28 cellular contexts compared by ENCODE assay signal in the genomic region with DNA sequence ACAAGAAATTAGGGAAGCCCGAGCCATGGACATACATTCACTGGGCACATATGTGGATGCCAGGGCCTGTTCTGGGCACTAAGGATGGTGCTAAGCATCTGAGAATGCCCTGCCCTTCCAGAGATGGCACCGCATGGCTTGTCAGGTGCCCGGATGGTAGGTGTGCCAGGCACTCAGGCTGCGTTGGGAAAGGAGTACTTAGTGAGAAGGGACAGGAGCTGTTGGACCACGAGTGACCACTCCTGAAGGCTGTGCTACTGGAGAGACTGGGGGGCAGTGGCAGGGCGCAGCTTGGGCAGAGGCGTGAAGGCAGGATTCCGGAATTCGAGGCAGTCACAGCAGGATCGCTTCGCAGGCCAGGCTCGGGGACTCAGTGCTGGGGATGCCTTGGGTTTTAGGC. TPM values are rescaled to one million over a fixed set of nuclear protein-coding genes. Genes with fewer than 3 reads are reported as not detected.
"Had no signal": no experiment of that assay in that cellular context is flagged by ENCODE, and none has a peak within 500 bp of the region (broad histone marks: within the 10 kb centered on the region; RNA-seq: fewer than 3 reads in every experiment).

No MANE protein-coding gene starts in this region.

- H3K9me3 ChIP-seq: heart left ventricle, neutrophil, ovary, right lobe of liver, thyroid gland, upper lobe of right lung had no signal

- H3K27me3 Mint-ChIP-seq: activated B cell treated with CpG ODN at 0.5 μM for 24 hours; activated CD8-positive, alpha-beta T cell treated with anti-CD3 and anti-CD28 coated beads for 36 hours; activated naive CD8-positive, alpha-beta T cell; naive thymus-derived CD4-positive, alpha-beta T cell; progenitor cell of endocrine pancreas; stimulated activated naive CD8-positive, alpha-beta T cell treated with anti-CD3 and anti-CD28 coated beads, Interleukin-15, Interleukin-2, amounts not matched to agents 100 ng/mL and 50 ng/mL, for 24 hours had no signal

- H3K27ac Mint-ChIP-seq: activated B cell treated with CpG ODN at 0.5 μM for 24 hours; activated CD8-positive, alpha-beta T cell treated with anti-CD3 and anti-CD28 coated beads for 36 hours; activated naive CD8-positive, alpha-beta T cell; activated T-helper 2 cell treated with anti-CD3 and anti-CD28 coated beads, Interferon-gamma antibody, Interleukin-2, Interleukin-4, amounts not matched to agents 10 μg/mL and 5 μg/mL and 100 μg/mL, durations not matched to agents 14 hours and 24 hours and 36 hours; progenitor cell of endocrine pancreas; stimulated activated naive CD8-positive, alpha-beta T cell treated with anti-CD3 and anti-CD28 coated beads, Interleukin-15, Interleukin-2, amounts not matched to agents 100 ng/mL and 50 ng/mL, for 24 hours had no signal

- H3K4me1 Mint-ChIP-seq: activated B cell treated with CpG ODN at 0.5 μM for 24 hours had no signal

- H3K4me3 ChIP-seq: coronary artery, dorsolateral prefrontal cortex, heart left ventricle, ovary, right lobe of liver, thyroid gland, upper lobe of right lung had no signal

- H3K4me1 ChIP-seq: heart left ventricle, right lobe of liver, thyroid gland, upper lobe of right lung had no signal

- H3K27ac ChIP-seq: coronary artery, heart left ventricle, neutrophil, ovary, right lobe of liver, thyroid gland, upper lobe of right lung had no signal

- H3K27me3 ChIP-seq: dorsolateral prefrontal cortex, heart left ventricle, neutrophil, ovary, right lobe of liver, thyroid gland, upper lobe of right lung had no signal

- H3K36me3 ChIP-seq: ovary had no signal

- H3K9me3 Mint-ChIP-seq: activated B cell treated with CpG ODN at 0.5 μM for 24 hours; activated CD8-positive, alpha-beta T cell treated with anti-CD3 and anti-CD28 coated beads for 36 hours; activated T-cell treated with anti-CD3 and anti-CD28 coated beads, Interleukin-2, amount 50 U/mL, for 4 hours; activated T-helper 2 cell treated with anti-CD3 and anti-CD28 coated beads, Interferon-gamma antibody, Interleukin-2, Interleukin-4, amounts not matched to agents 10 μg/mL and 5 μg/mL and 100 μg/mL, durations not matched to agents 14 hours and 24 hours and 36 hours; immature natural killer cell; stimulated activated naive CD8-positive, alpha-beta T cell treated with anti-CD3 and anti-CD28 coated beads, Interleukin-15, Interleukin-2, amounts not matched to agents 100 ng/mL and 50 ng/mL, for 24 hours had no signal

- ATAC-seq: activated CD8-positive, alpha-beta T cell treated with anti-CD3 and anti-CD28 coated beads for 36 hours; activated T-cell treated with anti-CD3 and anti-CD28 coated beads, Interleukin-2, amount 50 U/mL, for 4 hours; heart left ventricle; left colon; naive thymus-derived CD4-positive, alpha-beta T cell; upper lobe of right lung had no signal

- DNase-seq: activated B cell treated with CpG ODN at 0.5 μM for 24 hours; activated CD4-positive, alpha-beta T cell treated with anti-CD3 and anti-CD28 coated beads, Interleukin-2, amount 50 U/mL, for 1 hour; activated CD8-positive, alpha-beta T cell treated with anti-CD3 and anti-CD28 coated beads for 36 hours; activated T-cell treated with anti-CD3 and anti-CD28 coated beads, Interleukin-2, amount 50 U/mL, for 4 hours; anterior cingulate cortex; cerebellar nuclear complex; dorsolateral prefrontal cortex; effector memory CD4-positive, alpha-beta T cell; erythroblast; hypothalamus; immature natural killer cell; kidney; left colon; midbrain; naive thymus-derived CD4-positive, alpha-beta T cell; ovary; right lobe of liver; stimulated activated CD4-positive, alpha-beta T cell treated with anti-CD3 and anti-CD28 coated beads, Interleukin-2, amount 100 ng/mL, for 48 hours; T-helper 2 cell; thyroid gland had no signal

- H3K4me3 Mint-ChIP-seq: activated B cell treated with CpG ODN at 0.5 μM for 24 hours; activated CD8-positive, alpha-beta T cell treated with anti-CD3 and anti-CD28 coated beads for 36 hours; activated naive CD8-positive, alpha-beta T cell; activated T-cell treated with anti-CD3 and anti-CD28 coated beads, Interleukin-2, amount 50 U/mL, for 4 hours; immature natural killer cell; naive thymus-derived CD4-positive, alpha-beta T cell; stimulated activated naive CD8-positive, alpha-beta T cell treated with anti-CD3 and anti-CD28 coated beads, Interleukin-15, Interleukin-2, amounts not matched to agents 100 ng/mL and 50 ng/mL, for 24 hours had no signal

RNA-seq across cellular contexts. Expression of gene EHD2, which starts 38.0 kb away (rescaled TPM):
- total RNA-seq: activated B cell treated with CpG ODN at 0.5 μM for 24 hours had no signal
- polyA plus RNA-seq: immature natural killer cell; naive thymus-derived CD4-positive, alpha-beta T cell had no signal
